ENCODE assay signal across 27 cellular contexts in the genomic region with DNA sequence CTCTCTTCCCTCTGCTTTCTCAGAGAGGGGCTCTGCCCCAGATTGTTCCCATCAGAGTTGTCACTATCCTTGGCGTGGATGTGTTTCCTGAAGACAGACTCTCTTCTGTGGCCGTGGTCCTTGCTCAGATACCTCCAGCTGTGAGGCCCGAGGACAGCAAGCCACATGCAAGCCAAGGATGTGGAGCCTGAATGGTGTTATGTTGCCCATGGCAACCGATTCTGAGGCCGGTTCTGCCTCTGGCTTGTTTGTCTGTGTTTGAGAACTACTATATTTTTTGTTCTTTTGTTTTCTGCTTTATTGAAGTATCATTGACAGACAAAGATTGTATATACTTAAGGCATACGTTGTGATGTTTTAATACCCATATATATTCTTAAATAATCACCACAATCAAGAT.
DNase-seq lines count a peak whose midpoint lies in the region; ATAC-seq and TF ChIP-seq lines count a peak whose summit lies in the region.
"Had no signal": no experiment of that assay in that cellular context is flagged by ENCODE, and none has a peak within 500 bp of the region (broad histone marks: within the 10 kb centered on the region; RNA-seq: fewer than 3 reads in every experiment).

No MANE protein-coding gene starts in this region.

- DNase-seq in DMS 273 (lab: John Stamatoyannopoulos, UW; ENCODE audit: unreplicated experiment) (peak; percentile 10), DMS 273 treated with DMSO at 0.1 percent for 48 hours (lab: John Stamatoyannopoulos, UW) (no peak), NCI-H748 treated with DMSO at 0.1 percent for 48 hours (lab: John Stamatoyannopoulos, UW) (peak; percentile 11), progenitor cell of endocrine pancreas (ENCODE audit: low spot score, unreplicated experiment) (no peak)
- no peak for DNase-seq in activated CD4-positive, alpha-beta T cell treated with anti-CD3 and anti-CD28 coated beads, Interleukin-2, amount 10 ng/mL, durations not matched to agents 24 days and 14 days
- DNase-seq in activated CD4-positive, alpha-beta T cell treated with anti-CD3 and anti-CD28 coated beads, Interleukin-2, amount 50 U/mL, for 1 hour = no peak
- DNase-seq in stimulated activated CD4-positive, alpha-beta T cell treated with anti-CD3 and anti-CD28 coated beads, Interleukin-4, amount 100 ng/mL, for 1 hour = no peak
- DNase-seq: BE2C; Calu3; CD8-positive, alpha-beta memory T cell; DND-41; GM23248; HFFc6; KBM-7; MG63; NCI-H1436; NCI-H187; NCI-H2107; NCI-H510A; NCI-H69; NK-92 treated with Interleukin-12 subunit alpha and Interleukin-12 subunit beta, amount 100 ng/mL, for 24 hours; PC-3; SK-N-SH; SW 1271 had no signal

- TF ChIP-seq CTCF in progenitor cell of endocrine pancreas (IDR thresholded peaks at IDR 0.05; ENCODE audit: unreplicated experiment) = no peak

- H3K36me3 Mint-ChIP-seq in activated CD4-positive, alpha-beta T cell treated with anti-CD3 and anti-CD28 coated beads, Interleukin-2, amount 10 ng/mL, durations not matched to agents 24 days and 14 days (ENCODE audit: low read depth) = no peaks in the 10 kb centered on the region
- H3K36me3 Mint-ChIP-seq in progenitor cell of endocrine pancreas (ENCODE audit: insufficient read depth) = no peaks in the 10 kb centered on the region
- H3K36me3 Mint-ChIP-seq: CD14-positive monocyte; CD8-positive, alpha-beta memory T cell had no signal

- H3K9me3 Mint-ChIP-seq in activated CD4-positive, alpha-beta T cell treated with anti-CD3 and anti-CD28 coated beads, Interleukin-2, amount 10 ng/mL, durations not matched to agents 24 days and 14 days = no peaks in the 10 kb centered on the region
- H3K9me3 Mint-ChIP-seq in progenitor cell of endocrine pancreas (ENCODE audit: low read depth) = no peaks in the 10 kb centered on the region
- H3K9me3 Mint-ChIP-seq: HFFc6; T-helper 1 cell treated with Interleukin-12 subunit alpha and Interleukin-12 subunit beta and Interleukin-4 antibody, amounts not matched to agents 30 μg/mL and 1 μg/mL, for 36 hours had no signal

- H3K4me3 Mint-ChIP-seq in activated CD4-positive, alpha-beta T cell treated with anti-CD3 and anti-CD28 coated beads, Interleukin-2, amount 10 ng/mL, durations not matched to agents 24 days and 14 days = no peak overlapping the region
- H3K4me3 Mint-ChIP-seq in progenitor cell of endocrine pancreas (ENCODE audit: low read depth) = no peak overlapping the region
- H3K4me3 Mint-ChIP-seq: CD14-positive monocyte; CD8-positive, alpha-beta memory T cell; HFFc6; T-helper 1 cell treated with Interleukin-12 subunit alpha and Interleukin-12 subunit beta and Interleukin-4 antibody, amounts not matched to agents 30 μg/mL and 1 μg/mL, for 36 hours had no signal

- peaks cover 1% of the 10 kb centered on the region for H3K27me3 Mint-ChIP-seq in activated CD4-positive, alpha-beta T cell treated with anti-CD3 and anti-CD28 coated beads, Interleukin-2, amount 10 ng/mL, durations not matched to agents 24 days and 14 days
- H3K27me3 Mint-ChIP-seq in progenitor cell of endocrine pancreas = peaks cover 9% of the 10 kb centered on the region

- no peaks in the 10 kb centered on the region for H3K4me1 Mint-ChIP-seq in activated CD4-positive, alpha-beta T cell treated with anti-CD3 and anti-CD28 coated beads, Interleukin-2, amount 10 ng/mL, durations not matched to agents 24 days and 14 days
- H3K4me1 Mint-ChIP-seq in progenitor cell of endocrine pancreas (ENCODE audit: low read depth) = no peaks in the 10 kb centered on the region
- H3K4me1 Mint-ChIP-seq: CD14-positive monocyte; CD8-positive, alpha-beta memory T cell had no signal

- intact Hi-C loops in activated CD4-positive, alpha-beta T cell treated with anti-CD3 and anti-CD28 coated beads, Interleukin-2, amount 10 ng/mL, durations not matched to agents 24 days and 14 days (cut with micrococcal nuclease) = no loop called here

- H3K27ac Mint-ChIP-seq in activated CD4-positive, alpha-beta T cell treated with anti-CD3 and anti-CD28 coated beads, Interleukin-2, amount 10 ng/mL, durations not matched to agents 24 days and 14 days = peak overlapping the region; percentile 14
- H3K27ac Mint-ChIP-seq in progenitor cell of endocrine pancreas = peak overlapping the region; percentile 23
- H3K27ac Mint-ChIP-seq: CD14-positive monocyte; HFFc6; T-helper 1 cell treated with Interleukin-12 subunit alpha and Interleukin-12 subunit beta and Interleukin-4 antibody, amounts not matched to agents 30 μg/mL and 1 μg/mL, for 36 hours had no signal

- ATAC-seq in HG03139 (IDR thresholded peaks at IDR 0.05; ENCODE audit: unreplicated experiment) = no peak
- ATAC-seq: PC-3 had no signal

Comparison
In these comparisons a context has a peak if more than half of its experiments do, and no peak if none do; other contexts are left out.
1. DNase-seq: peak in DMS 273 (single experiment) and NCI-H748 treated with DMSO at 0.1 percent for 48 hours (single experiment); none in DMS 273 treated with DMSO at 0.1 percent for 48 hours (single experiment), activated CD4-positive, alpha-beta T cell treated with anti-CD3 and anti-CD28 coated beads, Interleukin-2, amount 10 ng/mL, durations not matched to agents 24 days and 14 days (single experiment), activated CD4-positive, alpha-beta T cell treated with anti-CD3 and anti-CD28 coated beads, Interleukin-2, amount 50 U/mL, for 1 hour (single experiment), progenitor cell of endocrine pancreas (single experiment) and stimulated activated CD4-positive, alpha-beta T cell treated with anti-CD3 and anti-CD28 coated beads, Interleukin-4, amount 100 ng/mL, for 1 hour (single experiment).